ENCODE assay signal across 21 cellular contexts in genomic region chr6:70390067-70390466, GRCh38. TPM values are rescaled to one million over a fixed set of nuclear protein-coding genes. Genes with fewer than 3 reads are reported as not detected.
DNase-seq lines count a peak whose midpoint lies in the region; ATAC-seq, FAIRE-seq and TF ChIP-seq lines count a peak whose summit lies in the region.
"Had no signal": no experiment of that assay in that cellular context is flagged by ENCODE, and none has a peak within 500 bp of the region (broad histone marks: within the 10 kb centered on the region; RNA-seq: fewer than 3 reads in every experiment).

No MANE protein-coding gene starts in this region.

- no peak for TF ChIP-seq RAD21 in A549 (conservative IDR thresholded peaks at IDR 0.05 in 1 of 2, IDR thresholded peaks at IDR 0.05 in 1 of 2)
- no peak for TF ChIP-seq RAD21 in HCT116 (IDR thresholded peaks at IDR 0.05; ENCODE audit: low read depth)

- intact Hi-C loops in HCT116 (cut with micrococcal nuclease) (no loop called here), upper lobe of right lung (cut with DNase I) (no loop called here), thyroid gland (cut with DNase I) (no loop called here), natural killer cell (cut with micrococcal nuclease) (no loop called here)

- H2AFZ ChIP-seq in HCT116 (ENCODE audit: low read depth, low read length, poor library complexity, severe bottlenecking) = peak overlapping the region; percentile 33
- H2AFZ ChIP-seq: GM23248 had no signal

- H3K27me3 ChIP-seq in HCT116 (ENCODE audit: insufficient read depth, low read length) (no peaks in the 10 kb centered on the region), upper lobe of right lung (no peaks in the 10 kb centered on the region), thyroid gland (no peaks in the 10 kb centered on the region)

- no peaks in the 10 kb centered on the region for H3K79me2 ChIP-seq in HCT116 (ENCODE audit: insufficient read depth, low read length)

- no peaks in the 10 kb centered on the region for H3K4me1 Mint-ChIP-seq in natural killer cell

- H3K9me2 ChIP-seq in HCT116 (ENCODE audit: insufficient read depth) = no peaks in the 10 kb centered on the region

- H3K36me3 Mint-ChIP-seq in natural killer cell = no peaks in the 10 kb centered on the region
- H3K36me3 Mint-ChIP-seq: CD4-positive, CD25-positive, alpha-beta regulatory T cell had no signal

- no peak overlapping the region for H3K9ac ChIP-seq in HCT116 (ENCODE audit: low read length)
- H3K9ac ChIP-seq: GM23248 had no signal

- H3K4me1 ChIP-seq in A549 (peaks cover 8% of the 10 kb centered on the region), HCT116 (ENCODE audit: control insufficient read depth in 1 of 2, insufficient read depth in 2 of 2, low read length in 2 of 2) (no peaks in the 10 kb centered on the region), upper lobe of right lung (no peaks in the 10 kb centered on the region), thyroid gland (no peaks in the 10 kb centered on the region)

- FAIRE-seq in A549 (lab: Jason Lieb, UNC) = no peak
- FAIRE-seq: GM12891 had no signal

- H3K4me3 ChIP-seq in A549 (no peak overlapping the region), HCT116 (replicated peaks in 1 of 2; ENCODE audit: low read depth in 1 of 2, low read length in 2 of 2) (no peak overlapping the region), upper lobe of right lung (no peak overlapping the region), thyroid gland (replicated peaks in 1 of 3) (no peak overlapping the region)
- H3K4me3 ChIP-seq: GM23248 had no signal

- ATAC-seq in A549 (no peak), HCT116 (no peak), upper lobe of right lung (no peak), natural killer cell (no peak)
- ATAC-seq: PC-3 had no signal

- no peak for TF ChIP-seq EP300 in A549 (IDR thresholded peaks at IDR 0.05)

- H3K36me3 ChIP-seq in HCT116 (ENCODE audit: control insufficient read depth in 1 of 2, insufficient read depth in 2 of 2, low read length in 2 of 2) (no peaks in the 10 kb centered on the region), upper lobe of right lung (no peaks in the 10 kb centered on the region), thyroid gland (no peaks in the 10 kb centered on the region)

- H3K4me3 Mint-ChIP-seq in natural killer cell = no peak overlapping the region
- H3K4me3 Mint-ChIP-seq: CD4-positive, CD25-positive, alpha-beta regulatory T cell; H9 had no signal

- RAD21 ChIA-PET in HCT116 (lab: Charles Lee; ENCODE audit: low non-redundant PET in 1 of 2, low total read pairs in 2 of 2, uncharacterized antibody in 2 of 2, unreplicated experiment in 2 of 2) = no interaction called here

- DNase-seq in A549 (ENCODE audit: low read depth in 1 of 2, low spot score in 1 of 2) (no peak), HCT116 (ENCODE audit: low read depth, low spot score) (no peak), NCI-H2081 (lab: John Stamatoyannopoulos, UW) (peak; percentile 77 to 92), NCI-H748 treated with DMSO at 0.1 percent for 48 hours (lab: John Stamatoyannopoulos, UW) (peak; percentile 88), upper lobe of right lung (no peak), thyroid gland (no peak), natural killer cell (no peak)
- DNase-seq in activated CD4-positive, alpha-beta T cell treated with anti-CD3 and anti-CD28 coated beads for 4 hours = no peak
- DNase-seq: CD4-positive, CD25-positive, alpha-beta regulatory T cell; DND-41; GM23248; H9; KBM-7; MM.1S; NCI-H1092; NCI-H187; NCI-H82; PC-3; Right ventricle myocardium superior; T-helper 9 cell had no signal

- peaks cover 14 to 20% of the 10 kb centered on the region in 2 donors for H3K27me3 Mint-ChIP-seq in natural killer cell (ENCODE audit: low read depth in 2 of 2)

- no peaks in the 10 kb centered on the region for H3K9me3 ChIP-seq in A549
- no peaks in the 10 kb centered on the region for H3K9me3 ChIP-seq in HCT116 (ENCODE audit: control insufficient read depth in 1 of 2, insufficient read depth in 1 of 2, low read depth in 1 of 2, low read length in 2 of 2)
- no peaks in the 10 kb centered on the region for H3K9me3 ChIP-seq in upper lobe of right lung
- H3K9me3 ChIP-seq in thyroid gland = no peaks in the 10 kb centered on the region

- H3K4me2 ChIP-seq in A549 (0 out of 3 replicates have a peak overlapping the region, but pooled peaks have one; percentile 21), HCT116 (ENCODE audit: low read length) (no peak overlapping the region)

- H3K9me3 Mint-ChIP-seq in natural killer cell = no peaks in the 10 kb centered on the region
- H3K9me3 Mint-ChIP-seq: H9 had no signal

- no TSS peak for BruUV-seq in HCT116 (replicated peaks; lab: Mats Ljungman, UMichigan)

- no peak overlapping the region for H3K27ac ChIP-seq in A549
- no peak overlapping the region for H3K27ac ChIP-seq in HCT116 (ENCODE audit: low read depth, low read length)
- H3K27ac ChIP-seq in upper lobe of right lung = no peak overlapping the region
- H3K27ac ChIP-seq in thyroid gland = no peak overlapping the region
- H3K27ac ChIP-seq: GM23248 had no signal

- H3K27ac Mint-ChIP-seq in natural killer cell = no peak overlapping the region
- H3K27ac Mint-ChIP-seq: CD4-positive, CD25-positive, alpha-beta regulatory T cell; H9 had no signal

- POLR2A ChIA-PET in A549 (lab: Yijun Ruan, JAX) = interaction anchor here (2.2 kb wide), 1 partner anchor 8 kb away, joined by 5 read pairs; no protein-coding TSS in a partner anchor
- POLR2A ChIA-PET in HCT116 (lab: Charles Lee) = interaction anchor here (1.4 to 3.7 kb wide), 3 partner anchors 9 to 23 kb away, joined by 7 to 12 read pairs (median 8); partner anchors contain the start of gene FAM135A

- TF ChIP-seq CTCF in A549 (IDR thresholded peaks at IDR 0.05) (no peak), HCT116 (IDR thresholded peaks at IDR 0.05 in 2 of 3, conservative IDR thresholded peaks at IDR 0.05 in 1 of 3; ENCODE audit: borderline replicate concordance in 1 of 3, insufficient read depth in 1 of 3, low read depth in 2 of 3, low read length in 2 of 3) (no peak), upper lobe of right lung (IDR thresholded peaks at IDR 0.05) (no peak), thyroid gland (IDR thresholded peaks at IDR 0.05) (no peak), natural killer cell (IDR thresholded peaks at IDR 0.05) (no peak)

- TF ChIP-seq POLR2A in A549 (IDR thresholded peaks at IDR 0.05; ENCODE audit: low read length) = no peak
- no peak for TF ChIP-seq POLR2A in HCT116 (IDR thresholded peaks at IDR 0.05; ENCODE audit: borderline replicate concordance, extremely low read depth, insufficient read depth, insufficient read length)
- TF ChIP-seq POLR2A in thyroid gland (IDR thresholded peaks at IDR 0.05) = no peak

- CTCF ChIA-PET in A549 (lab: Yijun Ruan, JAX) = interaction anchor here (1.5 to 4.5 kb wide), 2 partner anchors 15 to 21 kb away, joined by 3 to 18 read pairs; no protein-coding TSS in a partner anchor
- CTCF ChIA-PET in HCT116 (lab: Charles Lee) = no interaction called here

- H4K20me1 ChIP-seq in HCT116 (ENCODE audit: insufficient read depth) = no peaks in the 10 kb centered on the region

- 5% methylated on average over 1 of the region's 1 CpG for WGBS in A549 (ENCODE audit: missing lambda C conversion rate)
- 10 to 17% methylated on average over 1 of the region's 1 CpG for WGBS in thyroid gland, 2 donors

TF ChIP-seq in A549, 52 proteins besides CTCF, POLR2A, EP300 and RAD21 (continues in another document):
- TF ChIP-seq HMGXB4 (CRISPR knock-in tag; IDR thresholded peaks at IDR 0.05; ENCODE audit: borderline replicate concordance) (no peak), NFE2L2 (conservative IDR thresholded peaks at IDR 0.05; ENCODE audit: low read length) (no peak), NR3C1 (IDR thresholded peaks at IDR 0.05) (no peak), EHF (CRISPR knock-in tag; IDR thresholded peaks at IDR 0.05) (no peak), TFCP2L1 (CRISPR knock-in tag; IDR thresholded peaks at IDR 0.05) (no peak)

TF ChIP-seq in HCT116, 20 proteins besides CTCF, POLR2A, EP300 and RAD21:
- TF ChIP-seq EZH2phosphoT487 (IDR thresholded peaks at IDR 0.05; ENCODE audit: borderline replicate concordance) (no peak), ZNF274 (IDR thresholded peaks at IDR 0.05; ENCODE audit: low read depth, low read length) (no peak), ATF3 (IDR thresholded peaks at IDR 0.05) (no peak), ZFX (IDR thresholded peaks at IDR 0.05) (no peak), SP1 (IDR thresholded peaks at IDR 0.05; ENCODE audit: low read depth) (no peak), EZH2 (IDR thresholded peaks at IDR 0.05) (no peak), SIN3A (IDR thresholded peaks at IDR 0.05; ENCODE audit: low read depth) (no peak), TCF7L2 (IDR thresholded peaks at IDR 0.05; ENCODE audit: borderline replicate concordance, extremely low read depth, insufficient read depth, insufficient read length) (no peak), FOSL1 (IDR thresholded peaks at IDR 0.05; ENCODE audit: low read depth) (no peak), JUND (IDR thresholded peaks at IDR 0.05) (no peak), ELF1 (IDR thresholded peaks at IDR 0.05; ENCODE audit: borderline replicate concordance, low read depth) (no peak)

RNA-seq across cellular contexts. Expression of gene FAM135A, which starts 23.2 kb away (rescaled TPM):
- polyA plus RNA-seq in A549 (2011; rRNA removed) (24.6 and 33.6 TPM in 2 replicates), A549 (2017; fragmentation: RNase III; extraction: RNeasy Plus Mini Kit Qiagen cat#74134 plus additional on column Dnase treatment) (10.0 to 11.3 TPM (median 10.8 TPM) in 3 replicates)
- polyA plus RNA-seq in A549 (2012; cell fraction: cytosol; rRNA removed) = 3.9 and 5.1 TPM in 2 replicates
- 2.4 and 3.9 TPM in 2 replicates for polyA plus RNA-seq in A549 (2012; cell fraction: nucleus; rRNA removed)
- 25.2 and 28.0 TPM in 2 replicates for polyA minus RNA-seq in A549 (2011; rRNA and poly(A)+ RNA removed)
- total RNA-seq in HCT116 (2021; ENCODE audit: unreplicated experiment) (20.8 TPM), upper lobe of right lung (24.1 TPM), thyroid gland (10 to 100 TPM; 17.0 to 42.9 (median 27.3) TPM), natural killer cell (1 to 10 TPM; 4.8 to 9.3 (median 5.0) TPM)
- polyA plus RNA-seq in HCT116 (2012) = 3.7 and 4.7 TPM in 2 replicates

Comparison
In these comparisons a context has a peak if more than half of its experiments do, and no peak if none do; other contexts are left out.
1. DNase-seq: peak in NCI-H2081 (2 of 2) and NCI-H748 treated with DMSO at 0.1 percent for 48 hours (single experiment); none in A549 (0 of 2), HCT116 (single experiment), upper lobe of right lung (single experiment), activated CD4-positive, alpha-beta T cell treated with anti-CD3 and anti-CD28 coated beads for 4 hours (0 of 2), thyroid gland (0 of 2) and natural killer cell (single experiment).